In the genomic region with DNA sequence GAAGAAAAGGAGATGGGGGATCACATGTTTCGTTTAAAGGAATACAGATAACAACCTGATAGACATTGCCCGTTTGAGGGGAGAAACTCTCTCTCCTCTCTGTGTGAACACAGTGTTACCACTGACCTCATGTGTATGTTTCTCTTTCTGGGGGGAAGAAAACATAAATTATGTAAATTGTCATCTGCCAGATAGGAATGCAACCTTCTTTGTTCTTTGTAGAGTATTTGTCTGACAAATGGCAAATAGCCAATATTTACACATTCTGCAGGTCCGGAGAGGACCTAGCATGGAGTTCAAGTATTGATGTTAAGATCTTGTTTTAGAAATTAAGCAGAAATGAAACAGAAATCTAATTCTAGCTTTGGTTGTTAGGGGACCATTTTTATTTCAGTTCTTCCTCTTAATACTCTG, we compare ENCODE assay signal across 1 cellular context.
TF ChIP-seq lines count a peak whose summit lies in the region.

No MANE protein-coding gene starts in this region.

TF ChIP-seq in IMR-90, 13 proteins besides CTCF, POLR2A, EP300 and RAD21 (continued from another document):
- no peak for TF ChIP-seq ELK1 (IDR thresholded peaks at IDR 0.05; ENCODE audit: borderline replicate concordance, low read depth, low read length)
- TF ChIP-seq, protein P1, sequence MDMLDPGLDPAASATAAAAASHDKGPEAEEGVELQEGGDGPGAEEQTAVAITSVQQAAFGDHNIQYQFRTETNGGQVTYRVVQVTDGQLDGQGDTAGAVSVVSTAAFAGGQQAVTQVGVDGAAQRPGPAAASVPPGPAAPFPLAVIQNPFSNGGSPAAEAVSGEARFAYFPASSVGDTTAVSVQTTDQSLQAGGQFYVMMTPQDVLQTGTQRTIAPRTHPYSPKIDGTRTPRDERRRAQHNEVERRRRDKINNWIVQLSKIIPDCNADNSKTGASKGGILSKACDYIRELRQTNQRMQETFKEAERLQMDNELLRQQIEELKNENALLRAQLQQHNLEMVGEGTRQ (IDR thresholded peaks at IDR 0.05; ENCODE audit: low read depth, low read length), result no peak
- no peak for TF ChIP-seq CHD1 (IDR thresholded peaks at IDR 0.05; ENCODE audit: low read depth, low read length)
- no peak for TF ChIP-seq CEBPB (IDR thresholded peaks at IDR 0.05; ENCODE audit: low read depth, low read length)
- TF ChIP-seq MAFK (IDR thresholded peaks at IDR 0.05; ENCODE audit: low read depth, low read length), result no peak
- TF ChIP-seq RFX5 (IDR thresholded peaks at IDR 0.05; ENCODE audit: low read depth, low read length), result no peak
- TF ChIP-seq MXI1 (IDR thresholded peaks at IDR 0.05; ENCODE audit: borderline replicate concordance, low read depth, low read length), result no peak
- no peak for TF ChIP-seq FOS (IDR thresholded peaks at IDR 0.05; ENCODE audit: low read depth, low read length)
